11 cellular contexts compared by ENCODE assay signal in genomic region chr10:86967481-86967941, GRCh38. TPM values are rescaled to one million over a fixed set of nuclear protein-coding genes. Genes with fewer than 3 reads are reported as not detected.
DNase-seq lines count a peak whose midpoint lies in the region; ATAC-seq, FAIRE-seq and TF ChIP-seq lines count a peak whose summit lies in the region.
"Had no signal": no experiment of that assay in that cellular context is flagged by ENCODE, and none has a peak within 500 bp of the region (broad histone marks: within the 10 kb centered on the region; RNA-seq: fewer than 3 reads in every experiment).

No MANE protein-coding gene starts in this region.

- CTCF ChIA-PET in MCF 10A (lab: Yijun Ruan, JAX), result interaction anchor here (0.7 to 5.2 kb wide), 6 partner anchors 9 to 118 kb away, joined by 3 to 66 read pairs (median 6); partner anchors contain the start of genes MMRN2 and SNCG
- CTCF ChIA-PET in CD4-positive, alpha-beta memory T cell (lab: Charles Lee; ENCODE audit: partially characterized antibody), result interaction anchor here (0.8 to 6.8 kb wide), 6 partner anchors 8 to 279 kb away, joined by 3 to 97 read pairs (median 3); no protein-coding TSS in a partner anchor

- H3K27ac ChIP-seq in keratinocyte (ENCODE audit: control insufficient read depth, insufficient read depth, low read length) (peak overlapping the region; percentile 100), stomach smooth muscle (ENCODE audit: low read length) (peak overlapping the region; percentile 97)
- no peak overlapping the region for H3K27ac ChIP-seq in CD4-positive, alpha-beta memory T cell (ENCODE audit: low read depth, low read length)

- H3K4me2 ChIP-seq in keratinocyte (ENCODE audit: control insufficient read depth, extremely low read depth, insufficient read depth, low read depth, low read length), result peak overlapping the region; percentile 98

- H3K9ac ChIP-seq in keratinocyte (ENCODE audit: control insufficient read depth, extremely low read depth, insufficient read depth, low read length) (peak overlapping the region; percentile 99), stomach smooth muscle (ENCODE audit: low read length in 2 of 2) (no peak overlapping the region)

- peaks cover 2% of the 10 kb centered on the region for H3K9me1 ChIP-seq in keratinocyte (ENCODE audit: control insufficient read depth, extremely low read depth, insufficient read depth, low read length)

- peaks cover 58% of the 10 kb centered on the region for H3K4me1 Mint-ChIP-seq in HFFc6 (ENCODE audit: low read depth)
- H3K4me1 Mint-ChIP-seq in MCF 10A (ENCODE audit: insufficient read depth, unreplicated experiment), result peaks cover 48% of the 10 kb centered on the region
- H3K4me1 Mint-ChIP-seq in CD4-positive, alpha-beta memory T cell, result peaks cover 24 to 58% (median 36%) of the 10 kb centered on the region in 4 donors

- ATAC-seq in GM19023 (IDR thresholded peaks at IDR 0.05; ENCODE audit: unreplicated experiment), result no peak
- ATAC-seq: naive thymus-derived CD4-positive, alpha-beta T cell had no signal

- H3K27me3 ChIP-seq in keratinocyte (ENCODE audit: control insufficient read depth, extremely low read depth, insufficient read depth, low read length), result no peaks in the 10 kb centered on the region
- no peaks in the 10 kb centered on the region for H3K27me3 ChIP-seq in stomach smooth muscle (ENCODE audit: control insufficient read depth in 1 of 2, insufficient read depth in 2 of 2, low read length in 2 of 2)
- H3K27me3 ChIP-seq in CD4-positive, alpha-beta memory T cell (ENCODE audit: insufficient read depth, low read length), result no peaks in the 10 kb centered on the region

- H3K4me3 Mint-ChIP-seq in HFFc6 (peak overlapping the region; percentile 90), MCF 10A (ENCODE audit: unreplicated experiment) (peak overlapping the region; percentile 77)
- H3K4me3 Mint-ChIP-seq in CD4-positive, alpha-beta memory T cell, result peak overlapping the region in 4 of 8 donors; percentile 19 to 49 (median 35)
- H3K4me3 Mint-ChIP-seq: activated B cell treated with CpG ODN at 0.5 μM for 24 hours had no signal

- peaks cover 33% of the 10 kb centered on the region for H3K79me2 ChIP-seq in keratinocyte (ENCODE audit: control insufficient read depth, insufficient read depth, low read length)

- TF ChIP-seq CTCF in HFFc6 (IDR thresholded peaks at IDR 0.05), result no peak
- TF ChIP-seq CTCF in MCF 10A (IDR thresholded peaks at IDR 0.05; ENCODE audit: unreplicated experiment), result no peak
- no peak for TF ChIP-seq CTCF in keratinocyte (optimal IDR thresholded peaks at IDR 0.05 in 1 of 3, IDR thresholded peaks at IDR 0.05 in 1 of 3, conservative IDR thresholded peaks at IDR 0.05 in 1 of 3; ENCODE audit: extremely low read depth in 1 of 3, insufficient read depth in 2 of 3, low read length in 3 of 3)

- no peak overlapping the region for H2AFZ ChIP-seq in keratinocyte (ENCODE audit: control insufficient read depth, low read length)

- dilution Hi-C loops in keratinocyte (cut with MboI; ENCODE audit: extremely low pct_ligation_motif_present, low sequenced_read_pairs), result no loop called here

- H4K20me1 ChIP-seq in keratinocyte (ENCODE audit: control insufficient read depth, extremely low read depth, insufficient read depth, low read length), result no peaks in the 10 kb centered on the region

- H3K9me3 Mint-ChIP-seq in HFFc6 (no peaks in the 10 kb centered on the region), MCF 10A (ENCODE audit: unreplicated experiment) (no peaks in the 10 kb centered on the region)
- H3K9me3 Mint-ChIP-seq in CD4-positive, alpha-beta memory T cell, result no peaks in the 10 kb centered on the region
- H3K9me3 Mint-ChIP-seq: activated B cell treated with CpG ODN at 0.5 μM for 24 hours had no signal

- H3K27ac Mint-ChIP-seq in HFFc6, result no peak overlapping the region; the same call in 1 of the 2 replicates
- no peak overlapping the region for H3K27ac Mint-ChIP-seq in MCF 10A (ENCODE audit: low read depth, unreplicated experiment)
- H3K27ac Mint-ChIP-seq in CD4-positive, alpha-beta memory T cell, result peak overlapping the region in 2 of 7 donors; percentile 27 to 73
- H3K27ac Mint-ChIP-seq: activated B cell treated with CpG ODN at 0.5 μM for 24 hours had no signal

- H3K4me3 ChIP-seq in keratinocyte (ENCODE audit: control insufficient read depth in 2 of 3, extremely low read depth in 1 of 3, insufficient read depth in 2 of 3, low read depth in 1 of 3, low read length in 3 of 3) (peak overlapping the region; percentile 61 to 95 (median 82)), stomach smooth muscle (ENCODE audit: low read length in 2 of 2) (peak overlapping the region in 1 of 2 donors; percentile 82)
- H3K4me3 ChIP-seq in CD4-positive, alpha-beta memory T cell (ENCODE audit: low read length in 2 of 2), result no peak overlapping the region

- H3K9me3 ChIP-seq in keratinocyte (ENCODE audit: control insufficient read depth, low read depth, low read length) (no peaks in the 10 kb centered on the region), stomach smooth muscle (ENCODE audit: control insufficient read depth in 2 of 2, low read length in 2 of 2) (no peaks in the 10 kb centered on the region)
- H3K9me3 ChIP-seq in CD4-positive, alpha-beta memory T cell (ENCODE audit: control insufficient read depth in 1 of 2, low read length in 2 of 2), result no peaks in the 10 kb centered on the region

- POLR2A ChIA-PET in MCF 10A (lab: Yijun Ruan, JAX), result interaction anchor here (1.3 to 5.7 kb wide), 7 partner anchors 9 to 211 kb away, joined by 3 to 98 read pairs (median 42); partner anchors contain the start of genes BMPR1A, GLUD1, SHLD2 and SNCG
- POLR2A ChIA-PET in CD4-positive, alpha-beta memory T cell (lab: Charles Lee; ENCODE audit: partially characterized antibody), result interaction anchor here (1.2 kb wide), 1 partner anchor 28 kb away, joined by 4 read pairs; no protein-coding TSS in a partner anchor

- peaks cover 6% of the 10 kb centered on the region for H3K36me3 Mint-ChIP-seq in HFFc6 (ENCODE audit: low read depth)
- peaks cover 5% of the 10 kb centered on the region for H3K36me3 Mint-ChIP-seq in MCF 10A (ENCODE audit: insufficient read depth, unreplicated experiment)
- H3K36me3 Mint-ChIP-seq in CD4-positive, alpha-beta memory T cell, result peaks cover 0 to 2% of the 10 kb centered on the region in 2 donors
- H3K36me3 Mint-ChIP-seq: naive thymus-derived CD4-positive, alpha-beta T cell had no signal

- peaks cover 50% of the 10 kb centered on the region for H3K4me1 ChIP-seq in keratinocyte (ENCODE audit: control insufficient read depth, extremely low read depth, insufficient read depth, low read length)
- H3K4me1 ChIP-seq in stomach smooth muscle (ENCODE audit: control insufficient read depth, insufficient read depth, low read length), result peaks cover 61% of the 10 kb centered on the region
- H3K4me1 ChIP-seq in CD4-positive, alpha-beta memory T cell (ENCODE audit: insufficient read depth, low read length), result peaks cover 54% of the 10 kb centered on the region

- intact Hi-C loops in MCF 10A (cut with micrococcal nuclease), result loop anchor here (2.0 to 5.0 kb wide), 2 partner anchors 29 to 70 kb away; no protein-coding TSS in a partner anchor
- intact Hi-C loops in CD4-positive, alpha-beta memory T cell (cut with micrococcal nuclease), result loop anchor here (2.0 kb wide), 1 partner anchor 565 kb away; no protein-coding TSS in a partner anchor

- peaks cover 12% of the 10 kb centered on the region for H3K27me3 Mint-ChIP-seq in HFFc6 (ENCODE audit: insufficient read depth)
- no peaks in the 10 kb centered on the region for H3K27me3 Mint-ChIP-seq in MCF 10A (ENCODE audit: insufficient read depth, unreplicated experiment)
- H3K27me3 Mint-ChIP-seq in CD4-positive, alpha-beta memory T cell, result no peaks in the 10 kb centered on the region

- no peak for DNase-seq in HFFc6
- DNase-seq in MCF 10A (ENCODE audit: unreplicated experiment), result peak; percentile 24
- no peak for DNase-seq in keratinocyte (ENCODE audit: low read depth, low spot score)
- no peak for DNase-seq in CD4-positive, alpha-beta memory T cell
- no peak for DNase-seq in NOMO-1 treated with DMSO at 0.1 percent for 48 hours (lab: John Stamatoyannopoulos, UW; ENCODE audit: unreplicated experiment)
- no peak for DNase-seq in AG08395 (ENCODE audit: low spot score)
- DNase-seq: activated B cell treated with CpG ODN at 0.5 μM for 24 hours had no signal

- peak; percentile 53 for FAIRE-seq in keratinocyte (lab: Jason Lieb, UNC)

- no TSS peak for BruUV-seq in MCF 10A (replicated peaks; lab: Mats Ljungman, UMichigan)

- peaks cover 2 to 6% of the 10 kb centered on the region in 2 experiments for H3K36me3 ChIP-seq in keratinocyte (ENCODE audit: control insufficient read depth in 2 of 2, extremely low read depth in 1 of 2, insufficient read depth in 2 of 2, low read length in 2 of 2)
- no peaks in the 10 kb centered on the region for H3K36me3 ChIP-seq in stomach smooth muscle (ENCODE audit: control insufficient read depth in 2 of 2, insufficient read depth in 2 of 2, low read length in 2 of 2)
- H3K36me3 ChIP-seq in CD4-positive, alpha-beta memory T cell (ENCODE audit: insufficient read depth, low read length), result no peaks in the 10 kb centered on the region

RNA-seq across cellular contexts. Expression of gene ADIRF, which starts 0.8 kb away (rescaled TPM):
- total RNA-seq in HFFc6 (2021; fragmentation: NEBNext Ultra II Directional; extraction: Animal tissue kit (Norgen Biotek cat#: 25700)), result 100 to 1,000 TPM in 4 of 6 experiments, 10 to 100 TPM in 2; 68.5 to 169 (median 145) TPM
- total RNA-seq in MCF 10A (2022), result 60.3 and 89.0 TPM in 2 replicates
- 136 to 164 TPM (median 157 TPM) in 3 replicates for polyA plus RNA-seq in keratinocyte
- 37.4 TPM for polyA plus RNA-seq in keratinocyte (2011; ENCODE audit: low read depth)
- polyA plus RNA-seq in keratinocyte (2011; cell fraction: cytosol; rRNA removed), result 143 and 145 TPM in 2 replicates
- polyA plus RNA-seq in keratinocyte (2011; cell fraction: nucleus; rRNA removed), result 37.3 and 41.1 TPM in 2 replicates
- polyA plus RNA-seq in keratinocyte (2012; ENCODE audit: low replicate concordance), result 84.4 and 286 TPM in 2 replicates
- 19.7 to 38.4 TPM (median 31.5 TPM) in 3 replicates for polyA minus RNA-seq in keratinocyte
- 86.5 TPM for polyA minus RNA-seq in keratinocyte (2011; cell fraction: cytosol; rRNA and poly(A)+ RNA removed)
- 16.4 and 17.1 TPM in 2 replicates for polyA minus RNA-seq in keratinocyte (2011; cell fraction: nucleus; rRNA and poly(A)+ RNA removed)
- not detected for total RNA-seq in CD4-positive, alpha-beta memory T cell
- polyA plus RNA-seq in CD4-positive, alpha-beta memory T cell, result under 1 TPM; 0.34 to 0.87 TPM

RNA-seq across cellular contexts. Expression of gene SNCG, which starts 9.1 kb away (rescaled TPM):
- 1 to 10 TPM; 2.6 to 4.5 (median 3.3) TPM for total RNA-seq in HFFc6 (2021; fragmentation: NEBNext Ultra II Directional; extraction: Animal tissue kit (Norgen Biotek cat#: 25700))
- 4.2 and 7.3 TPM in 2 replicates for total RNA-seq in MCF 10A (2022)
- polyA plus RNA-seq in keratinocyte, result 6.8 to 13.1 TPM (median 7.2 TPM) in 3 replicates
- 3.0 TPM for polyA plus RNA-seq in keratinocyte (2011; ENCODE audit: low read depth)
- 8.3 and 15.1 TPM in 2 replicates for polyA plus RNA-seq in keratinocyte (2011; cell fraction: cytosol; rRNA removed)
- polyA plus RNA-seq in keratinocyte (2011; cell fraction: nucleus; rRNA removed), result 4.4 and 4.6 TPM in 2 replicates
- polyA plus RNA-seq in keratinocyte (2012; ENCODE audit: low replicate concordance), result 7.6 and 14.8 TPM in 2 replicates
- polyA minus RNA-seq in keratinocyte, result 1.6 to 3.5 TPM in 2 of 3 replicates, not detected in the other
- polyA minus RNA-seq in keratinocyte (2011; cell fraction: cytosol; rRNA and poly(A)+ RNA removed), result 9.0 TPM
- polyA minus RNA-seq in keratinocyte (2011; cell fraction: nucleus; rRNA and poly(A)+ RNA removed), result 0.74 TPM in 1 of 2 replicates, not detected in the other
- total RNA-seq in CD4-positive, alpha-beta memory T cell, result not detected
- not detected for polyA plus RNA-seq in CD4-positive, alpha-beta memory T cell
- total RNA-seq: activated B cell treated with CpG ODN at 0.5 μM for 24 hours had no signal
- polyA plus RNA-seq: naive thymus-derived CD4-positive, alpha-beta T cell had no signal

RNA-seq across cellular contexts. Expression of gene MMRN2, which starts 10.1 kb away (rescaled TPM):
- total RNA-seq in HFFc6 (2021; fragmentation: NEBNext Ultra II Directional; extraction: Animal tissue kit (Norgen Biotek cat#: 25700)), result 1 to 10 TPM in 3 of 6 experiments, under 1 TPM in 3; 0.66 to 1.5 (median 1.2) TPM
- total RNA-seq in MCF 10A (2022), result 1.4 and 1.5 TPM in 2 replicates
- polyA plus RNA-seq in keratinocyte, result 11.7 to 13.9 TPM (median 13.8 TPM) in 3 replicates
- 6.7 TPM for polyA plus RNA-seq in keratinocyte (2011; ENCODE audit: low read depth)
- 6.6 and 10.0 TPM in 2 replicates for polyA plus RNA-seq in keratinocyte (2011; cell fraction: cytosol; rRNA removed)
- polyA plus RNA-seq in keratinocyte (2011; cell fraction: nucleus; rRNA removed), result 16.3 and 22.2 TPM in 2 replicates
- polyA plus RNA-seq in keratinocyte (2012; ENCODE audit: low replicate concordance), result 7.9 and 15.5 TPM in 2 replicates
- 12.8 to 27.4 TPM (median 16.6 TPM) in 3 replicates for polyA minus RNA-seq in keratinocyte
- 8.6 TPM for polyA minus RNA-seq in keratinocyte (2011; cell fraction: cytosol; rRNA and poly(A)+ RNA removed)
- 15.6 and 18.8 TPM in 2 replicates for polyA minus RNA-seq in keratinocyte (2011; cell fraction: nucleus; rRNA and poly(A)+ RNA removed)
- under 1 TPM in 1 of 2 experiments, not detected in 1; 0.20 TPM for total RNA-seq in CD4-positive, alpha-beta memory T cell
- polyA plus RNA-seq in CD4-positive, alpha-beta memory T cell, result under 1 TPM in 1 of 2 donors, not detected in 1; 0.15 TPM

RNA-seq across cellular contexts. Expression of gene FAM25A, which starts 52.6 kb away (rescaled TPM):
- not detected for total RNA-seq in HFFc6 (2021; fragmentation: NEBNext Ultra II Directional; extraction: Animal tissue kit (Norgen Biotek cat#: 25700))
- total RNA-seq in MCF 10A (2022), result not detected in 2 replicates
- polyA plus RNA-seq in keratinocyte, result 11.7 to 27.6 TPM (median 25.2 TPM) in 3 replicates
- 29.7 TPM for polyA plus RNA-seq in keratinocyte (2011; ENCODE audit: low read depth)
- polyA plus RNA-seq in keratinocyte (2011; cell fraction: cytosol; rRNA removed), result 13.1 and 28.2 TPM in 2 replicates
- 14.6 and 20.0 TPM in 2 replicates for polyA plus RNA-seq in keratinocyte (2011; cell fraction: nucleus; rRNA removed)
- 24.3 and 96.0 TPM in 2 replicates for polyA plus RNA-seq in keratinocyte (2012; ENCODE audit: low replicate concordance)
- not detected in 3 replicates for polyA minus RNA-seq in keratinocyte
- not detected for polyA minus RNA-seq in keratinocyte (2011; cell fraction: cytosol; rRNA and poly(A)+ RNA removed)
- not detected in 2 replicates for polyA minus RNA-seq in keratinocyte (2011; cell fraction: nucleus; rRNA and poly(A)+ RNA removed)
- total RNA-seq in CD4-positive, alpha-beta memory T cell, result not detected
- polyA plus RNA-seq in CD4-positive, alpha-beta memory T cell, result not detected
- total RNA-seq: activated B cell treated with CpG ODN at 0.5 μM for 24 hours; naive thymus-derived CD4-positive, alpha-beta T cell; subcutaneous adipose tissue had no signal
- polyA plus RNA-seq: naive thymus-derived CD4-positive, alpha-beta T cell had no signal

Comparison
In these comparisons a context has a peak if more than half of its experiments do, and no peak if none do; other contexts are left out.
1. H3K4me3 ChIP-seq: peak in keratinocyte (3 of 3); none in CD4-positive, alpha-beta memory T cell (0 of 2).
2. RNA of gene ADIRF, which starts 0.8 kb away (total RNA-seq): 68.5 to 169 TPM in HFFc6 and 60.3 to 89.0 TPM in MCF 10A; not detected in CD4-positive, alpha-beta memory T cell; every median in the first group is over 10 times any median in the second.